ENCODE assay signal across 38 cellular contexts in genomic region chr7:22414424-22414823, GRCh38. TPM values are rescaled to one million over a fixed set of nuclear protein-coding genes. Genes with fewer than 3 reads are reported as not detected.
"Had no signal": no experiment of that assay in that cellular context is flagged by ENCODE, and none has a peak within 500 bp of the region (broad histone marks: within the 10 kb centered on the region; RNA-seq: fewer than 3 reads in every experiment).

No MANE protein-coding gene starts in this region.

- ATAC-seq: activated naive CD4-positive, alpha-beta T cell treated with anti-CD3 and anti-CD28 coated beads, Interleukin-2, amount 50 U/mL, for 72 hours; activated naive CD8-positive, alpha-beta T cell treated with anti-CD3 and anti-CD28 coated beads, Interleukin-2, amount 50 U/mL, for 24 hours; activated T-cell treated with anti-CD3 and anti-CD28 coated beads, Interleukin-2, amount 50 U/mL, for 4 hours; activated T-cell treated with anti-CD3 and anti-CD28 coated beads, Interleukin-2, amount 50 U/mL, for 72 hours; activated T-helper 17 cell treated with anti-CD3 and anti-CD28 coated beads, Interleukin-2, amount 50 U/mL, for 72 hours; body of pancreas had no signal

- H3K4me1 ChIP-seq: adrenal gland, ascending aorta, body of pancreas, breast epithelium had no signal

- H3K27ac Mint-ChIP-seq: activated naive CD4-positive, alpha-beta T cell treated with anti-CD3 and anti-CD28 coated beads for 36 hours; activated naive CD4-positive, alpha-beta T cell treated with anti-CD3 and anti-CD28 coated beads, Interleukin-2, amount 10 ng/mL, durations not matched to agents 7 days and 5 days; activated naive CD4-positive, alpha-beta T cell treated with anti-CD3 and anti-CD28 coated beads, Interleukin-2, amount 50 U/mL, for 24 hours; activated naive CD4-positive, alpha-beta T cell treated with anti-CD3 and anti-CD28 coated beads, Interleukin-2, amount 50 U/mL, for 72 hours; activated naive CD8-positive, alpha-beta T cell; activated naive CD8-positive, alpha-beta T cell treated with anti-CD3 and anti-CD28 coated beads for 36 hours; activated naive CD8-positive, alpha-beta T cell treated with anti-CD3 and anti-CD28 coated beads, Interleukin-2, amount 10 ng/mL, durations not matched to agents 7 days and 5 days; activated naive CD8-positive, alpha-beta T cell treated with anti-CD3 and anti-CD28 coated beads, Interleukin-2, amount 50 U/mL, for 24 hours; activated T-cell treated with anti-CD3 and anti-CD28 coated beads, Interleukin-2, amount 50 U/mL, for 24 hours; activated T-cell treated with anti-CD3 and anti-CD28 coated beads, Interleukin-2, amount 50 U/mL, for 72 hours; activated T-helper 1 cell treated with anti-CD3 and anti-CD28 coated beads, Interleukin-12 subunit alpha, Interleukin-12 subunit beta, Interleukin-2, Interleukin-4 antibody, amounts not matched to agents 30 ng/mL and 10 ng/mL and 1 ng/mL, durations not matched to agents 14 hours and 24 hours and 36 hours; activated T-helper 17 cell treated with anti-CD3 and anti-CD28 coated beads, Interleukin-2, amount 50 U/mL, for 72 hours; activated T-helper 2 cell treated with anti-CD3 and anti-CD28 coated beads, Interferon-gamma antibody, Interleukin-2, Interleukin-4, amounts not matched to agents 10 μg/mL and 5 μg/mL and 100 μg/mL, durations not matched to agents 14 hours and 24 hours and 36 hours; brain had no signal

- H3K9me3 Mint-ChIP-seq: activated naive CD4-positive, alpha-beta T cell treated with anti-CD3 and anti-CD28 coated beads for 36 hours; activated naive CD4-positive, alpha-beta T cell treated with anti-CD3 and anti-CD28 coated beads, Interleukin-2, amount 10 ng/mL, durations not matched to agents 7 days and 5 days; activated naive CD4-positive, alpha-beta T cell treated with anti-CD3 and anti-CD28 coated beads, Interleukin-2, amount 50 U/mL, for 24 hours; activated naive CD4-positive, alpha-beta T cell treated with anti-CD3 and anti-CD28 coated beads, Interleukin-2, amount 50 U/mL, for 72 hours; activated naive CD8-positive, alpha-beta T cell treated with anti-CD3 and anti-CD28 coated beads for 36 hours; activated naive CD8-positive, alpha-beta T cell treated with anti-CD3 and anti-CD28 coated beads, Interleukin-2, amount 10 ng/mL, durations not matched to agents 7 days and 5 days; activated naive CD8-positive, alpha-beta T cell treated with anti-CD3 and anti-CD28 coated beads, Interleukin-2, amount 50 U/mL, for 24 hours; activated T-cell treated with anti-CD3 and anti-CD28 coated beads, Interleukin-2, amount 50 U/mL, for 24 hours; activated T-cell treated with anti-CD3 and anti-CD28 coated beads, Interleukin-2, amount 50 U/mL, for 4 hours; activated T-cell treated with anti-CD3 and anti-CD28 coated beads, Interleukin-2, amount 50 U/mL, for 72 hours; activated T-helper 1 cell treated with anti-CD3 and anti-CD28 coated beads, Interleukin-12 subunit alpha, Interleukin-12 subunit beta, Interleukin-2, Interleukin-4 antibody, amounts not matched to agents 30 ng/mL and 10 ng/mL and 1 ng/mL, durations not matched to agents 14 hours and 24 hours and 36 hours; activated T-helper 17 cell treated with anti-CD3 and anti-CD28 coated beads, Interleukin-2, amount 50 U/mL, for 72 hours; activated T-helper 2 cell treated with anti-CD3 and anti-CD28 coated beads, Interferon-gamma antibody, Interleukin-2, Interleukin-4, amounts not matched to agents 10 μg/mL and 5 μg/mL and 100 μg/mL, durations not matched to agents 14 hours and 24 hours and 36 hours; brain; central memory CD8-positive, alpha-beta T cell had no signal

- H3K4me3 Mint-ChIP-seq: activated naive CD4-positive, alpha-beta T cell treated with anti-CD3 and anti-CD28 coated beads for 36 hours; activated naive CD4-positive, alpha-beta T cell treated with anti-CD3 and anti-CD28 coated beads, Interleukin-2, amount 10 ng/mL, durations not matched to agents 7 days and 5 days; activated naive CD4-positive, alpha-beta T cell treated with anti-CD3 and anti-CD28 coated beads, Interleukin-2, amount 50 U/mL, for 24 hours; activated naive CD8-positive, alpha-beta T cell; activated naive CD8-positive, alpha-beta T cell treated with anti-CD3 and anti-CD28 coated beads for 36 hours; activated naive CD8-positive, alpha-beta T cell treated with anti-CD3 and anti-CD28 coated beads, Interleukin-2, amount 10 ng/mL, durations not matched to agents 7 days and 5 days; activated naive CD8-positive, alpha-beta T cell treated with anti-CD3 and anti-CD28 coated beads, Interleukin-2, amount 50 U/mL, for 24 hours; activated T-cell treated with anti-CD3 and anti-CD28 coated beads, Interleukin-2, amount 50 U/mL, for 24 hours; activated T-cell treated with anti-CD3 and anti-CD28 coated beads, Interleukin-2, amount 50 U/mL, for 4 hours; activated T-cell treated with anti-CD3 and anti-CD28 coated beads, Interleukin-2, amount 50 U/mL, for 72 hours; activated T-helper 1 cell treated with anti-CD3 and anti-CD28 coated beads, Interleukin-12 subunit alpha, Interleukin-12 subunit beta, Interleukin-2, Interleukin-4 antibody, amounts not matched to agents 30 ng/mL and 10 ng/mL and 1 ng/mL, durations not matched to agents 14 hours and 24 hours and 36 hours; activated T-helper 17 cell treated with anti-CD3 and anti-CD28 coated beads, Interleukin-2, amount 50 U/mL, for 72 hours; brain; central memory CD8-positive, alpha-beta T cell had no signal

- H3K27me3 Mint-ChIP-seq: activated naive CD8-positive, alpha-beta T cell had no signal

- H3K27me3 ChIP-seq: adrenal gland, ascending aorta, body of pancreas, brain microvascular endothelial cell, breast epithelium, cardiac muscle cell had no signal

- H3K4me1 Mint-ChIP-seq: activated naive CD4-positive, alpha-beta T cell treated with anti-CD3 and anti-CD28 coated beads, Interleukin-2, amount 10 ng/mL, durations not matched to agents 7 days and 5 days; activated naive CD4-positive, alpha-beta T cell treated with anti-CD3 and anti-CD28 coated beads, Interleukin-2, amount 50 U/mL, for 24 hours; activated naive CD8-positive, alpha-beta T cell treated with anti-CD3 and anti-CD28 coated beads for 36 hours; activated naive CD8-positive, alpha-beta T cell treated with anti-CD3 and anti-CD28 coated beads, Interleukin-2, amount 10 ng/mL, durations not matched to agents 7 days and 5 days; activated naive CD8-positive, alpha-beta T cell treated with anti-CD3 and anti-CD28 coated beads, Interleukin-2, amount 50 U/mL, for 24 hours; activated T-helper 17 cell treated with anti-CD3 and anti-CD28 coated beads, Interleukin-2, amount 50 U/mL, for 72 hours; central memory CD8-positive, alpha-beta T cell had no signal

- H3K27ac ChIP-seq: adrenal gland, ascending aorta, body of pancreas, brain microvascular endothelial cell, breast epithelium, cardiac muscle cell had no signal

- H3K4me3 ChIP-seq: adrenal gland, ascending aorta, body of pancreas, breast epithelium, cardiac muscle cell had no signal

- H3K9me3 ChIP-seq: adrenal gland, ascending aorta, body of pancreas, breast epithelium had no signal

- H3K36me3 ChIP-seq: adrenal gland, ascending aorta, brain microvascular endothelial cell, breast epithelium, cardiac muscle cell had no signal

- H3K36me3 Mint-ChIP-seq: activated naive CD4-positive, alpha-beta T cell treated with anti-CD3 and anti-CD28 coated beads, Interleukin-2, amount 10 ng/mL, durations not matched to agents 7 days and 5 days; activated naive CD4-positive, alpha-beta T cell treated with anti-CD3 and anti-CD28 coated beads, Interleukin-2, amount 50 U/mL, for 24 hours; activated naive CD4-positive, alpha-beta T cell treated with anti-CD3 and anti-CD28 coated beads, Interleukin-2, amount 50 U/mL, for 72 hours; activated naive CD8-positive, alpha-beta T cell; activated naive CD8-positive, alpha-beta T cell treated with anti-CD3 and anti-CD28 coated beads for 36 hours; activated naive CD8-positive, alpha-beta T cell treated with anti-CD3 and anti-CD28 coated beads, Interleukin-2, amount 10 ng/mL, durations not matched to agents 7 days and 5 days; brain had no signal

- DNase-seq: activated effector memory CD4-positive, alpha-beta T cell treated with anti-CD3 and anti-CD28 coated beads, Interleukin-2, amount 50 U/mL, for 16 hours; activated effector memory CD4-positive, alpha-beta T cell treated with Interleukin-2 at 50 U/mL for 16 hours; activated gamma-delta T cell; activated gamma-delta T cell treated with Interleukin-2 at 50 U/mL for 16 hours; activated naive CD4-positive, alpha-beta T cell; activated naive CD4-positive, alpha-beta T cell treated with anti-CD3 and anti-CD28 coated beads for 36 hours; activated naive CD4-positive, alpha-beta T cell treated with anti-CD3 and anti-CD28 coated beads, Interleukin-2, amount 10 ng/mL, durations not matched to agents 7 days and 5 days; activated naive CD4-positive, alpha-beta T cell treated with anti-CD3 and anti-CD28 coated beads, Interleukin-2, amount 50 U/mL, for 16 hours; activated naive CD4-positive, alpha-beta T cell treated with Interleukin-2 at 50 U/mL for 16 hours; activated naive CD8-positive, alpha-beta T cell treated with anti-CD3 and anti-CD28 coated beads for 36 hours; activated naive CD8-positive, alpha-beta T cell treated with anti-CD3 and anti-CD28 coated beads, Interleukin-2, amount 10 ng/mL, durations not matched to agents 7 days and 5 days; activated naive CD8-positive, alpha-beta T cell treated with anti-CD3 and anti-CD28 coated beads, Interleukin-2, amount 50 U/mL, for 24 hours; activated T-cell treated with anti-CD3 and anti-CD28 coated beads, Interleukin-2, amount 50 U/mL, for 1 hour; activated T-cell treated with anti-CD3 and anti-CD28 coated beads, Interleukin-2, amount 50 U/mL, for 24 hours; activated T-cell treated with anti-CD3 and anti-CD28 coated beads, Interleukin-2, amount 50 U/mL, for 4 hours; activated T-cell treated with anti-CD3 and anti-CD28 coated beads, Interleukin-2, amount 50 U/mL, for 48 hours; activated T-cell treated with anti-CD3 and anti-CD28 coated beads, Interleukin-2, amount 50 U/mL, for 72 hours; adrenal gland; amniotic stem cell; amygdala; anterior cingulate cortex; aorta; body of pancreas; brain microvascular endothelial cell; caudate nucleus; central memory CD4-positive, alpha-beta T cell; cerebellar nuclear complex had no signal

RNA-seq across cellular contexts. Expression of gene RAPGEF5, which starts 57.5 kb away (rescaled TPM):
- polyA plus RNA-seq: cardiac muscle cell had no signal
